In the genomic region with DNA sequence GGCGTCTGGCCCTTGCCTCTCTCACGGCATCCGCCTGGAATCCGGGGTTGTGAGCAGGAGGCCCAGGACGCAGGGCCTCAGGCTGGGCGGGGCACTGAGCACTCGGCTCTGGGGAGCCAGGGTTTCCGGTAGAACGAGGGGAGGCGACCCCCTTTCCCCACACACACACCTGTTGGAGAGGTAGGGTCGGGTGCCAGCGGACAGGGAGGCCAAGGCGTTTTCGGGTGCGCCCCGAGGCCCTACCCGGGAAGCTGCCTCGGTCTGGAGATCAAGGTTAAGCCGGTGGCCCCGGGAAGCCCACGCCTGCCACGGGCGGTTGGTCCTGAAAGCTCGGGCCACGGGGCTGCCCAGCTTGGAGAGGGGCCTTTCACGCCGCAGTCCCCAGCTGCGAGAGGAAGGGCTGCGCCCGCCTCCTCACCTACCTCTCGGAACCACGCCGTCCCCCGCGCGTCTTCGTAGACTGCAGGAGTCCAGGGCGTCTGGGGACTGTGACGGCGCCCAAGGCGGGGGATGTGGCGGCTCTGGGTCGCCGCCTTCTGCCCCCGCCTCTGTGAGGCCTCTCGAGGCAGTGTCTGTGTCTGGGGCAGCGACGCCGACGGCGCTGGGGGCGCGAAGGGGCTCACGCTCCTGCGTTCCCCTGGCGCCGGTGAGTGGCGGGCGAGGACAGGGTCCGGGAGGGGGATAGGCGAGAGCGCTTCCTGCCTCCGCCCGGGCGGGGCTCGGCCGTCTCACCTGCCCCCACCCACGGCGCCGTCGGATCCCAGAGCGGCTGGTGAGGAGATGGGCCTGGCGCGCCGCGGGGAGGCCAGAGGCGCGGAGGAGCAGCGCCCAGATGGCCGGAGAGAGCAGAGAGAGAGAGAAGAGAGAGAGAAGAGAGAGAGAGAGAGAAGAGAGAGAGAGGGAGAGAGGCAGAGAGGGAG, we compare ENCODE assay signal across 1 cellular context.
TF ChIP-seq lines count a peak whose summit lies in the region.

No MANE protein-coding gene starts in this region.

TF ChIP-seq in H1, 55 proteins besides CTCF, POLR2A, EP300 and RAD21:
- no peak for TF ChIP-seq HDAC6 (IDR thresholded peaks at IDR 0.05; ENCODE audit: low read depth, low read length)
- no peak for TF ChIP-seq E2F6 (IDR thresholded peaks at IDR 0.05)
- TF ChIP-seq CTBP2 (IDR thresholded peaks at IDR 0.05; ENCODE audit: borderline replicate concordance, insufficient read depth, insufficient read length, low read length) = peak; percentile 58
- no peak for TF ChIP-seq CHD2 (IDR thresholded peaks at IDR 0.05; ENCODE audit: low read length)
- TF ChIP-seq SP2 (IDR thresholded peaks at IDR 0.05; ENCODE audit: low read length) = no peak
- TF ChIP-seq SUZ12 (IDR thresholded peaks at IDR 0.05; ENCODE audit: low read length) = peak; percentile 95
- no peak for TF ChIP-seq CBX5 (IDR thresholded peaks at IDR 0.05; ENCODE audit: low read depth, low read length)
- no peak for TF ChIP-seq SAP30 (IDR thresholded peaks at IDR 0.05; ENCODE audit: insufficient read depth, insufficient replicate concordance, low read length)
- no peak for TF ChIP-seq RBBP5 (IDR thresholded peaks at IDR 0.05; ENCODE audit: borderline replicate concordance, low read depth, low read length)
- peak; percentile 45 for TF ChIP-seq KDM4A (IDR thresholded peaks at IDR 0.05; ENCODE audit: low read depth, low read length, severe bottlenecking)
- TF ChIP-seq, protein P1, sequence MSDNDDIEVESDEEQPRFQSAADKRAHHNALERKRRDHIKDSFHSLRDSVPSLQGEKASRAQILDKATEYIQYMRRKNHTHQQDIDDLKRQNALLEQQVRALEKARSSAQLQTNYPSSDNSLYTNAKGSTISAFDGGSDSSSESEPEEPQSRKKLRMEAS (IDR thresholded peaks at IDR 0.05) = no peak
- TF ChIP-seq ATF3 (IDR thresholded peaks at IDR 0.05; ENCODE audit: insufficient read depth, low read depth, low read length) = no peak
- TF ChIP-seq, protein P2, sequence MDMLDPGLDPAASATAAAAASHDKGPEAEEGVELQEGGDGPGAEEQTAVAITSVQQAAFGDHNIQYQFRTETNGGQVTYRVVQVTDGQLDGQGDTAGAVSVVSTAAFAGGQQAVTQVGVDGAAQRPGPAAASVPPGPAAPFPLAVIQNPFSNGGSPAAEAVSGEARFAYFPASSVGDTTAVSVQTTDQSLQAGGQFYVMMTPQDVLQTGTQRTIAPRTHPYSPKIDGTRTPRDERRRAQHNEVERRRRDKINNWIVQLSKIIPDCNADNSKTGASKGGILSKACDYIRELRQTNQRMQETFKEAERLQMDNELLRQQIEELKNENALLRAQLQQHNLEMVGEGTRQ (IDR thresholded peaks at IDR 0.05; ENCODE audit: low read length) = no peak
- TF ChIP-seq TCF12 (IDR thresholded peaks at IDR 0.05; ENCODE audit: low read depth, low read length) = 0 out of 2 replicates have a peak, but pooled peaks have one; percentile 7
- no peak for TF ChIP-seq RFX5 (IDR thresholded peaks at IDR 0.05; ENCODE audit: borderline replicate concordance, low read depth, low read length)
- peak; percentile 92 for TF ChIP-seq EZH2 (IDR thresholded peaks at IDR 0.05; ENCODE audit: low read depth, low read length, severe bottlenecking)
- TF ChIP-seq ZNF274 (IDR thresholded peaks at IDR 0.05; ENCODE audit: borderline replicate concordance, extremely low read depth, low read length) = no peak
- TF ChIP-seq SIRT6 (IDR thresholded peaks at IDR 0.05; ENCODE audit: low read length) = no peak
- no peak for TF ChIP-seq PHF8 (conservative IDR thresholded peaks at IDR 0.05; ENCODE audit: low read depth, low read length)
- 0 out of 2 replicates have a peak, but pooled peaks have one; percentile 21 for TF ChIP-seq GABPA (IDR thresholded peaks at IDR 0.05; ENCODE audit: borderline replicate concordance, insufficient read depth, low read length)
- peak; percentile 67 for TF ChIP-seq TEAD4 (IDR thresholded peaks at IDR 0.05; ENCODE audit: low read depth, low read length)
- TF ChIP-seq HDAC2 (IDR thresholded peaks at IDR 0.05; ENCODE audit: borderline replicate concordance in 1 of 2, low read depth in 2 of 2, low read length in 2 of 2) = no peak
- TF ChIP-seq MAFK (IDR thresholded peaks at IDR 0.05; ENCODE audit: low read depth, low read length) = no peak
- TF ChIP-seq EGR1 (IDR thresholded peaks at IDR 0.05; ENCODE audit: borderline replicate concordance, low read depth, low read length) = 0 out of 2 replicates have a peak, but pooled peaks have one; percentile 16
- no peak for TF ChIP-seq KDM5A (IDR thresholded peaks at IDR 0.05; ENCODE audit: low read length)
- no peak for TF ChIP-seq SP4 (IDR thresholded peaks at IDR 0.05; ENCODE audit: low read length)
- no peak for TF ChIP-seq FOSL1 (IDR thresholded peaks at IDR 0.05; ENCODE audit: insufficient read depth, low read depth, low read length)
- TF ChIP-seq BACH1 (IDR thresholded peaks at IDR 0.05; ENCODE audit: low read length) = no peak
- TF ChIP-seq SP1 (IDR thresholded peaks at IDR 0.05; ENCODE audit: low read depth, low read length) = no peak
- no peak for TF ChIP-seq YY1 (IDR thresholded peaks at IDR 0.05; ENCODE audit: low read depth, low read length)
- no peak for TF ChIP-seq CEBPB (IDR thresholded peaks at IDR 0.05; ENCODE audit: low read depth, low read length)
- no peak for TF ChIP-seq CHD1 (IDR thresholded peaks at IDR 0.05; ENCODE audit: low read depth, low read length)
- peak; percentile 62 for TF ChIP-seq RNF2 (IDR thresholded peaks at IDR 0.05; ENCODE audit: borderline replicate concordance, low read depth, low read length, missing control alignments, poor library complexity, severe bottlenecking)
- peak; percentile 42; the same call in 1 of the 2 replicates for TF ChIP-seq CBX8 (IDR thresholded peaks at IDR 0.05; ENCODE audit: borderline replicate concordance, low read depth, low read length)
- TF ChIP-seq NANOG (IDR thresholded peaks at IDR 0.05; ENCODE audit: insufficient read depth, low read depth, low read length, poor library complexity, severe bottlenecking) = no peak
- no peak for TF ChIP-seq CREB1 (IDR thresholded peaks at IDR 0.05)
- no peak for TF ChIP-seq BRCA1 (IDR thresholded peaks at IDR 0.05; ENCODE audit: low read depth, low read length)
- TF ChIP-seq NRF1 (IDR thresholded peaks at IDR 0.05; ENCODE audit: low read depth, low read length) = no peak
- no peak for TF ChIP-seq JUN (IDR thresholded peaks at IDR 0.05; ENCODE audit: low read depth, low read length)
- TF ChIP-seq TAF7 (optimal IDR thresholded peaks at IDR 0.05; ENCODE audit: borderline replicate concordance, low read depth, low read length) = no peak
- TF ChIP-seq POU5F1 (IDR thresholded peaks at IDR 0.05; ENCODE audit: low read depth, low read length) = no peak
- no peak for TF ChIP-seq POLR2AphosphoS5 (IDR thresholded peaks at IDR 0.05; ENCODE audit: low read depth, low read length)
- TF ChIP-seq ASH2L (IDR thresholded peaks at IDR 0.05; ENCODE audit: low read length) = no peak
